Comparison of ENCODE assay signal across 14 cellular contexts in genomic region chr4:81621490-81621889, GRCh38.
"Had no signal": no experiment of that assay in that cellular context is flagged by ENCODE, and none has a peak within 500 bp of the region (broad histone marks: within the 10 kb centered on the region; RNA-seq: fewer than 3 reads in every experiment).

No MANE protein-coding gene starts in this region.

- H3K4me3 Mint-ChIP-seq: activated CD4-positive, alpha-beta T cell treated with anti-CD3 and anti-CD28 coated beads, Interleukin-2, amount 10 ng/mL, durations not matched to agents 7 days and 5 days; activated naive CD4-positive, alpha-beta T cell treated with anti-CD3 and anti-CD28 coated beads, Interleukin-2, amount 10 ng/mL, durations not matched to agents 7 days and 5 days; activated T-helper 17 cell treated with anti-CD3 and anti-CD28 coated beads, Interleukin-2, amount 50 U/mL, for 72 hours; neural progenitor cell; stimulated activated memory B cell treated with anti-CD40 and anti-IgM and Interleukin-4, amounts not matched to agents 10 μg/mL and 1 μg/mL and 100 μg/mL, for 72 hours had no signal

- H3K27ac ChIP-seq: colonic mucosa, foreskin keratinocyte, left ventricle myocardium inferior, neural progenitor cell, pancreas, right atrium auricular region, tibial artery, uterus had no signal

- H3K27ac Mint-ChIP-seq: activated CD4-positive, alpha-beta T cell treated with anti-CD3 and anti-CD28 coated beads, Interleukin-2, amount 10 ng/mL, durations not matched to agents 7 days and 5 days; activated naive CD4-positive, alpha-beta T cell treated with anti-CD3 and anti-CD28 coated beads, Interleukin-2, amount 10 ng/mL, durations not matched to agents 7 days and 5 days; activated T-helper 17 cell treated with anti-CD3 and anti-CD28 coated beads, Interleukin-2, amount 50 U/mL, for 72 hours; neural progenitor cell; stimulated activated memory B cell treated with anti-CD40 and anti-IgM and Interleukin-4, amounts not matched to agents 10 μg/mL and 1 μg/mL and 100 μg/mL, for 72 hours had no signal

- ATAC-seq: activated T-helper 17 cell treated with anti-CD3 and anti-CD28 coated beads, Interleukin-2, amount 50 U/mL, for 72 hours; foreskin keratinocyte; pancreas; stimulated activated memory B cell treated with anti-CD40 and anti-IgM and Interleukin-4, amounts not matched to agents 10 μg/mL and 1 μg/mL and 100 μg/mL, for 72 hours had no signal

- H3K9ac ChIP-seq: neural progenitor cell had no signal

- DNase-seq: activated CD4-positive, alpha-beta T cell treated with anti-CD3 and anti-CD28 coated beads, Interleukin-2, amount 10 ng/mL, durations not matched to agents 7 days and 5 days; activated CD4-positive, CD25-positive, alpha-beta regulatory T cell; activated naive CD4-positive, alpha-beta T cell treated with anti-CD3 and anti-CD28 coated beads, Interleukin-2, amount 10 ng/mL, durations not matched to agents 7 days and 5 days; activated T-cell treated with anti-CD3 and anti-CD28 coated beads for 4 hours; colonic mucosa; left ventricle myocardium inferior; pancreas; tibial artery; uterus had no signal

- H3K4me3 ChIP-seq: colonic mucosa, left ventricle myocardium inferior, neural progenitor cell, pancreas, right atrium auricular region, tibial artery, uterus had no signal

- H3K4me2 ChIP-seq: neural progenitor cell had no signal

- H3K9me3 Mint-ChIP-seq: activated CD4-positive, alpha-beta T cell treated with anti-CD3 and anti-CD28 coated beads, Interleukin-2, amount 10 ng/mL, durations not matched to agents 7 days and 5 days; activated naive CD4-positive, alpha-beta T cell treated with anti-CD3 and anti-CD28 coated beads, Interleukin-2, amount 10 ng/mL, durations not matched to agents 7 days and 5 days; activated T-helper 17 cell treated with anti-CD3 and anti-CD28 coated beads, Interleukin-2, amount 50 U/mL, for 72 hours; neural progenitor cell; stimulated activated memory B cell treated with anti-CD40 and anti-IgM and Interleukin-4, amounts not matched to agents 10 μg/mL and 1 μg/mL and 100 μg/mL, for 72 hours had no signal

- H3K4me1 ChIP-seq: colonic mucosa, left ventricle myocardium inferior, neural progenitor cell, right atrium auricular region, tibial artery, uterus had no signal

- H3K4me1 Mint-ChIP-seq: activated CD4-positive, alpha-beta T cell treated with anti-CD3 and anti-CD28 coated beads, Interleukin-2, amount 10 ng/mL, durations not matched to agents 7 days and 5 days; activated naive CD4-positive, alpha-beta T cell treated with anti-CD3 and anti-CD28 coated beads, Interleukin-2, amount 10 ng/mL, durations not matched to agents 7 days and 5 days; activated T-helper 17 cell treated with anti-CD3 and anti-CD28 coated beads, Interleukin-2, amount 50 U/mL, for 72 hours; neural progenitor cell had no signal

- H3K27me3 ChIP-seq: colonic mucosa, foreskin keratinocyte, neural progenitor cell, pancreas, right atrium auricular region, tibial artery, uterus had no signal

- H3K36me3 ChIP-seq: colonic mucosa, left ventricle myocardium inferior, neural progenitor cell, pancreas, right atrium auricular region, tibial artery, uterus had no signal

- FAIRE-seq: pancreas had no signal

- H2AFZ ChIP-seq: neural progenitor cell had no signal

- H3K27me3 Mint-ChIP-seq: activated CD4-positive, alpha-beta T cell treated with anti-CD3 and anti-CD28 coated beads, Interleukin-2, amount 10 ng/mL, durations not matched to agents 7 days and 5 days; activated naive CD4-positive, alpha-beta T cell treated with anti-CD3 and anti-CD28 coated beads, Interleukin-2, amount 10 ng/mL, durations not matched to agents 7 days and 5 days; activated T-helper 17 cell treated with anti-CD3 and anti-CD28 coated beads, Interleukin-2, amount 50 U/mL, for 72 hours; stimulated activated memory B cell treated with anti-CD40 and anti-IgM and Interleukin-4, amounts not matched to agents 10 μg/mL and 1 μg/mL and 100 μg/mL, for 72 hours had no signal

- H3K36me3 Mint-ChIP-seq: activated naive CD4-positive, alpha-beta T cell treated with anti-CD3 and anti-CD28 coated beads, Interleukin-2, amount 10 ng/mL, durations not matched to agents 7 days and 5 days; neural progenitor cell; stimulated activated memory B cell treated with anti-CD40 and anti-IgM and Interleukin-4, amounts not matched to agents 10 μg/mL and 1 μg/mL and 100 μg/mL, for 72 hours had no signal

- H3K9me3 ChIP-seq: colonic mucosa, left ventricle myocardium inferior, pancreas, right atrium auricular region, tibial artery, uterus had no signal
